10 cellular contexts compared by ENCODE assay signal in genomic region chr2:189411860-189412259, GRCh38. TPM values are rescaled to one million over a fixed set of nuclear protein-coding genes. Genes with fewer than 3 reads are reported as not detected.
DNase-seq lines count a peak whose midpoint lies in the region; ATAC-seq and TF ChIP-seq lines count a peak whose summit lies in the region.
"Had no signal": no experiment of that assay in that cellular context is flagged by ENCODE, and none has a peak within 500 bp of the region (broad histone marks: within the 10 kb centered on the region; RNA-seq: fewer than 3 reads in every experiment).

No MANE protein-coding gene starts in this region.

- no peaks in the 10 kb centered on the region for H3K9me3 ChIP-seq in SK-N-MC (ENCODE audit: low read depth, low read length)
- H3K9me3 ChIP-seq in gastroesophageal sphincter: no peaks in the 10 kb centered on the region
- no peaks in the 10 kb centered on the region for H3K9me3 ChIP-seq in psoas muscle
- no peaks in the 10 kb centered on the region for H3K9me3 ChIP-seq in HAP-1

- H3K4me1 ChIP-seq in gastroesophageal sphincter (peaks cover 3 to 55% (median 22%) of the 10 kb centered on the region in 3 donors), psoas muscle (no peaks in the 10 kb centered on the region), HAP-1 (peaks cover 36% of the 10 kb centered on the region)

- H3K4me3 ChIP-seq in SK-N-MC: peak overlapping the region; percentile 64
- no peak overlapping the region for H3K4me3 ChIP-seq in gastroesophageal sphincter
- H3K4me3 ChIP-seq in psoas muscle: no peak overlapping the region
- no peak overlapping the region for H3K4me3 ChIP-seq in HAP-1
- H3K4me3 ChIP-seq: PC-9 had no signal

- intact Hi-C loops in psoas muscle (cut with DNase I): loop anchor here (2.0 to 10.0 kb wide), 5 partner anchors 319 to 1827 kb away; no protein-coding TSS in a partner anchor

- peak; percentile 96 for ATAC-seq in gastroesophageal sphincter
- peak; percentile 39 to 78 (median 72) for ATAC-seq in psoas muscle

- peak overlapping the region; percentile 70 for H3K27ac ChIP-seq in SK-N-MC
- H3K27ac ChIP-seq in gastroesophageal sphincter: peak overlapping the region; percentile 65 to 95 (median 77)
- no peak overlapping the region for H3K27ac ChIP-seq in psoas muscle
- H3K27ac ChIP-seq: PC-9 had no signal

- in situ Hi-C loops in ACHN (cut with HindIII; ENCODE audit: low pct_ligation_motif_present, low pct_unique_long_range_greater_than_20kb, low sequenced_read_pairs): no loop called here
- in situ Hi-C loops in HAP-1 (cut with MboI; ENCODE audit: low sequenced_read_pairs): loop anchor here (10.0 to 25.0 kb wide), 2 partner anchors 300 to 887 kb away; no protein-coding TSS in a partner anchor

- no peak for TF ChIP-seq CTCF in gastroesophageal sphincter (IDR thresholded peaks at IDR 0.05)
- no peak for TF ChIP-seq CTCF in psoas muscle (IDR thresholded peaks at IDR 0.05)

- H3K36me3 ChIP-seq in SK-N-MC (ENCODE audit: insufficient read depth, low read length) (no peaks in the 10 kb centered on the region), gastroesophageal sphincter (no peaks in the 10 kb centered on the region), psoas muscle (ENCODE audit: insufficient read depth in 1 of 2, low read depth in 1 of 2) (no peaks in the 10 kb centered on the region), HAP-1 (replicated peaks) (no peaks in the 10 kb centered on the region)

- DNase-seq in AG20443 (ENCODE audit: low spot score) (peak; percentile 56), SK-N-MC (ENCODE audit: low read depth, low spot score) (peak; percentile 72), psoas muscle (no peak), NCI-H2107 (lab: John Stamatoyannopoulos, UW) (no peak), ACHN (no peak), COLO668 (lab: John Stamatoyannopoulos, UW; ENCODE audit: unreplicated experiment) (no peak), HAP-1 (ENCODE audit: low spot score in 2 of 2) (no peak)
- DNase-seq: islet precursor cell had no signal

- 3 to 5% methylated on average over 5 of the region's 5 CpGs for WGBS in gastroesophageal sphincter (ENCODE audit: low coverage in 1 of 2), 2 donors
- 11 to 22% (median 17%) methylated on average over 5 of the region's 5 CpGs for WGBS in psoas muscle, 3 donors

- peak; percentile 18 for TF ChIP-seq EP300 in gastroesophageal sphincter (IDR thresholded peaks at IDR 0.05)

- TF ChIP-seq POLR2A in gastroesophageal sphincter (IDR thresholded peaks at IDR 0.05): no peak

- H3K27me3 ChIP-seq in gastroesophageal sphincter: no peaks in the 10 kb centered on the region
- H3K27me3 ChIP-seq in psoas muscle (ENCODE audit: insufficient read depth in 3 of 3, low read length in 2 of 3): no peaks in the 10 kb centered on the region
- no peaks in the 10 kb centered on the region for H3K27me3 ChIP-seq in HAP-1 (ENCODE audit: low read depth)

- peak overlapping the region; percentile 3 for H3K9ac ChIP-seq in SK-N-MC (ENCODE audit: insufficient read length)

RNA-seq across cellular contexts. Expression of gene WDR75, which starts 29.4 kb away (rescaled TPM):
- total RNA-seq in gastroesophageal sphincter (10 to 100 TPM; 19.7 to 42.6 (median 28.3) TPM), psoas muscle (10 to 100 TPM; 17.4 to 20.3 (median 18.6) TPM)
- polyA plus RNA-seq in psoas muscle: 10 to 100 TPM in 2 of 3 donors, 1 to 10 TPM in 1; 9.2 to 16.7 (median 10.8) TPM

Comparison
In these comparisons a context has a peak if more than half of its experiments do, and no peak if none do; other contexts are left out.
1. DNase-seq: peak in AG20443 (single experiment) and SK-N-MC (single experiment); none in psoas muscle (0 of 2), NCI-H2107 (single experiment), ACHN (single experiment), COLO668 (single experiment) and HAP-1 (0 of 2).